In the genomic region with DNA sequence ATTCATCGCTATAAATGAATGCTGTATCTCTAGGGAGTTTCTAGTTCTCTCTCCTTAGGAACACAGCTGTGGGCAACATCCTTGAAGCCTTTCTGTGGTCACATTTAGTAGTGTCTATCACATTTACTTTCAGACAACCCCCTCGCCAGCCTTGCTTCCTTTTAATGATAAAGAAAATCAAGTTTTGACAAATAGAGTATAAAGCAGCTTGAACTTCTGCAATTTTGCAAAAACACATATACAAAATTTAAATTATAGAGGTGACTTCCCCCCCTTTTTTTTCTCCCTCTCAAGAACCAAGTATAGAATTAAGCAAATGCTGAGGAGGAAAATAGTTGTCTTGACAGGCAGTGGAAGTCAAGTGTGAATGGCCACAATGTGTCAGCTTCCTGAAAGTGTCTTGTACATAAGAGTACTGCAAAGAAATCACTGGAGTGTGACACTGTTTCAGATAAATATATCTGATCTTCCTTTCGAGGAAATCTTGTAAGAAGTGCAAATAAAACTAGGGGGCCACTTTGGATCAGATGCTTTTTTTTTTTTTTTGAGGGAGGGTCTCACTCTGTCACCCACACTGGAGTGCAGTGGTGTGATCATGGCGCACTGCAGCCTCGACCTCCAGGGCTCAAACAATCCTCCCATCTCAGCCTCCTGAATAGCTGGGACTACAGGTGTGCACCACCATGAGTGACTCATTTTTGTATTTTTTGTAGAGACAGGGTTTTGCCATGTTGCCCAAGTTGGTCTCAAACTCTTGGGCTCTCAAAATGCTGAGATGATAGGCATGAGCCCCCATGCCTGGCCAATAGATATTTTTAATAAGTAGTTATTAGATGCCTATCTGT, we compare ENCODE assay signal across 10 cellular contexts. TPM values are rescaled to one million over a fixed set of nuclear protein-coding genes. Genes with fewer than 3 reads are reported as not detected.
DNase-seq lines count a peak whose midpoint lies in the region; ATAC-seq and TF ChIP-seq lines count a peak whose summit lies in the region.
"Had no signal": no experiment of that assay in that cellular context is flagged by ENCODE, and none has a peak within 500 bp of the region (broad histone marks: within the 10 kb centered on the region; RNA-seq: fewer than 3 reads in every experiment).

No MANE protein-coding gene starts in this region.

- H3K4me3 ChIP-seq in spleen = no peak overlapping the region
- H3K4me3 ChIP-seq: SJSA1 had no signal

- WGBS in spleen, 5 donors = 38 to 47% (median 43%) methylated on average over 5 of the region's 5 CpGs

- TF ChIP-seq CTCF in spleen (IDR thresholded peaks at IDR 0.05 in 8 of 11, conservative IDR thresholded peaks at IDR 0.05 in 3 of 11) = no peak

- peak; percentile 73 for ATAC-seq in HG02970 (IDR thresholded peaks at IDR 0.05; ENCODE audit: low FRiP score, unreplicated experiment)

- H3K36me3 ChIP-seq in spleen = no peaks in the 10 kb centered on the region
- H3K36me3 ChIP-seq: SJSA1 had no signal

- TF ChIP-seq POLR2A in spleen (IDR thresholded peaks at IDR 0.05) = no peak

- DNase-seq in SIG-M5 treated with dmso at 0.1 percent for 504 hours (lab: John Stamatoyannopoulos, UW; ENCODE audit: unreplicated experiment) (peak; percentile 73), SIG-M5 (lab: John Stamatoyannopoulos, UW) (no peak), OCI-M1 (lab: John Stamatoyannopoulos, UW) (peak; percentile 49), spleen (no peak), superior temporal gyrus (ENCODE audit: extremely low spot score) (no peak), NCI-H82 (lab: John Stamatoyannopoulos, UW) (no peak), SW480 (ENCODE audit: low spot score) (no peak)

- intact Hi-C loops in spleen (cut with DNase I; ENCODE audit: low total_unique reads) = no loop called here

- peaks cover 0 to 50% (median 27%) of the 10 kb centered on the region in 6 donors for H3K4me1 ChIP-seq in spleen
- H3K4me1 ChIP-seq: SJSA1 had no signal

- no peaks in the 10 kb centered on the region for H3K9me3 ChIP-seq in spleen
- H3K9me3 ChIP-seq: SJSA1 had no signal

- H3K27ac ChIP-seq in spleen = peak overlapping the region in 5 of 8 donors; percentile 10 to 57 (median 41)
- H3K27ac ChIP-seq: SJSA1 had no signal

- no peaks in the 10 kb centered on the region for H3K27me3 ChIP-seq in spleen (replicated peaks in 1 of 7)
- H3K27me3 ChIP-seq: SJSA1 had no signal

RNA-seq across cellular contexts. Expression of gene CCR1, which starts 21.0 kb away (rescaled TPM):
- total RNA-seq in spleen = 10 to 100 TPM; 52.6 to 94.5 (median 58.1) TPM
- polyA plus RNA-seq in spleen = 10 to 100 TPM in 1 of 3 donors, 1 to 10 TPM in 2; 8.8 to 11.4 (median 9.7) TPM
- total RNA-seq: lung microvascular endothelial cell had no signal

RNA-seq across cellular contexts. Expression of gene CCR3, which starts 55.2 kb away (rescaled TPM):
- total RNA-seq in spleen = 1 to 10 TPM in 3 of 7 donors, under 1 TPM in 4; 0.52 to 1.7 (median 0.60) TPM
- under 1 TPM; 0.10 to 0.28 (median 0.17) TPM for polyA plus RNA-seq in spleen
- total RNA-seq: lung microvascular endothelial cell had no signal

Comparison
In these comparisons a context has a peak if more than half of its experiments do, and no peak if none do; other contexts are left out.
1. DNase-seq: peak in SIG-M5 treated with dmso at 0.1 percent for 504 hours (single experiment) and OCI-M1 (single experiment); none in SIG-M5 (single experiment), spleen (single experiment), superior temporal gyrus (single experiment), NCI-H82 (single experiment) and SW480 (single experiment).